8 cellular contexts compared by ENCODE assay signal in the genomic region with DNA sequence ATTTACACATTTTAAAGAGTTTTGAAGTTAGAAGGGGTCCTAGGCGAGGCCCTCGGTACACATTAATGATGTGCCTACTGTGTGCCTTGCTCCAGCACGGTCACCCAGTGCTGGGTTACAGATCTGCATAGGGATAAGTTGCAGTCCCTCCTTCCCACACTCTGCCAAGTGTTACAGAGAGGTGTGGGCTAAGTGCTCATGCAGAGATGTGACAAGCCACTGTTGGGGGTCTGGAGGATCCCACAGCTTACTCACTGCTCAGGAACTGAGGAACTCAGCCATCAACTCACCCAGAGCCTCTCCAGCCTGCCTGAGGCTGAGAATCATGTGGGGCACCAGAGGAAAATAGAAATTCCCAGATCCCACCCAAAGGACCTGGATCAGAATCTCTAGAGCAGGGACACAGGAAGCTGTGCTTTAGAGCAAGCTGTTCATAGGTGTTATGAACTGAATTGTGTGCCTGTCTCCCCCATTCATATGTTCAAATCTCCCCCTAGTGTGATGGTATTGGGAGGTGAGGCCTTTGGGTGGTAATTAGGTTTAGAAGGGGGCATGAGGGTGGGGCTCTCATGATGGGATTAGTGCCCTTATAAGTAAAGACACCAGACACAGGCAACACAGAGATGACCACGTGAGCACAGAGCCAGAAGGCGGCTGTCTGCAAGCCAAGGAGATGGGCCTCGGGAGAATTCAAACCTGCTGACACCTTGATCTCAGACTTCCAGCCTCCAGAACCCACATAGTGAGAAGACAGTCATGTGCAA.
DNase-seq lines count a peak whose midpoint lies in the region; ATAC-seq and TF ChIP-seq lines count a peak whose summit lies in the region.

No MANE protein-coding gene starts in this region.

- no peak for TF ChIP-seq CTCF in WI38 (IDR thresholded peaks at IDR 0.05; ENCODE audit: low read depth, low read length)
- no peak for TF ChIP-seq CTCF in neural progenitor cell (IDR thresholded peaks at IDR 0.05)

- no peaks in the 10 kb centered on the region for H3K36me3 Mint-ChIP-seq in neural progenitor cell

- peaks cover 3% of the 10 kb centered on the region for H3F3A ChIP-seq in neural progenitor cell (ENCODE audit: low read depth)

- peaks cover 19% of the 10 kb centered on the region for H3K4me1 ChIP-seq in neural progenitor cell

- no peaks in the 10 kb centered on the region for H3K9me3 ChIP-seq in neural progenitor cell (ENCODE audit: low read depth)

- H4K20me1 ChIP-seq in neural progenitor cell (ENCODE audit: low read depth), result no peaks in the 10 kb centered on the region

- no peaks in the 10 kb centered on the region for H3K9me3 Mint-ChIP-seq in neural progenitor cell

- H3K4me1 Mint-ChIP-seq in neural progenitor cell, result peaks cover 40% of the 10 kb centered on the region

- no peak for DNase-seq in neural progenitor cell (ENCODE audit: low spot score)
- DNase-seq in NCI-H2196 treated with DMSO at 0.1 percent for 48 hours (lab: John Stamatoyannopoulos, UW; ENCODE audit: unreplicated experiment), result no peak
- DNase-seq in HuH-7 (ENCODE audit: low spot score), result no peak
- no peak for DNase-seq in stimulated activated CD4-positive, alpha-beta T cell treated with anti-CD3 and anti-CD28 coated beads, Interleukin-4, amount 100 ng/mL, for 4 hours
- no peak for DNase-seq in MV-4-11 (lab: John Stamatoyannopoulos, UW)

- peaks cover under 1% of the 10 kb centered on the region for H3K27me3 ChIP-seq in neural progenitor cell

- no peaks in the 10 kb centered on the region for H3K36me3 ChIP-seq in neural progenitor cell

- H2AFZ ChIP-seq in neural progenitor cell (replicated peaks), result peak overlapping the region; percentile 65

- peaks cover 8% of the 10 kb centered on the region for H3K27me3 Mint-ChIP-seq in neural progenitor cell (ENCODE audit: insufficient read depth, low read depth)

- no peak overlapping the region for H3K4me2 ChIP-seq in neural progenitor cell

- no peaks in the 10 kb centered on the region for H3K79me2 ChIP-seq in neural progenitor cell (ENCODE audit: low read depth)

- H3K4me3 ChIP-seq in WI38 (ENCODE audit: low read depth, low read length) (peak overlapping the region; percentile 46), neural progenitor cell (no peak overlapping the region)

- no peak overlapping the region for H3K9ac ChIP-seq in neural progenitor cell

- H3K27ac Mint-ChIP-seq in neural progenitor cell, result no peak overlapping the region

- ATAC-seq in GM18502 (IDR thresholded peaks at IDR 0.05; ENCODE audit: poor library complexity, unreplicated experiment) (peak; percentile 37), HG02642 (IDR thresholded peaks at IDR 0.05; ENCODE audit: poor library complexity, unreplicated experiment) (peak; percentile 37)

- no peak overlapping the region for H3K27ac ChIP-seq in neural progenitor cell

- no peak overlapping the region for H3K4me3 Mint-ChIP-seq in neural progenitor cell
